In the genomic region with DNA sequence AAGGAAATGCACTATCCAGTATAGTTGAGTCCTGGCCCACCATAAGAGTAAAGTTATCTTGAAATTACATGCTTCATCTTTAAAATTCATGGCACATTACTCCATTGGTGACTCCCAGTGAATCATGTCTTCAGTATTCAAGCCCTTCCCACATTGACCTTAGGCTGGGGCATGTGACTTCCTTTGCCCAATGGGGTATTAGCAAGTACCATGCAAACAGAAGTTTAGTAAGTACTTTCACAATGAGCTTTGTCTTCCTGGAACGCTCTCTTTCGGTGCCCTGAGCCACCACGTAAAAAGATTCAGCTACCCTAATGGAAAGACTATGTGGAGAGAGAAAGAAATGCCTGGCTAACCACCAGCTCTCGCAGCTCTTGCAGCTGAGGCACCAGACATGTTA, we compare ENCODE assay signal across 26 cellular contexts.
DNase-seq lines count a peak whose midpoint lies in the region; ATAC-seq, FAIRE-seq and TF ChIP-seq lines count a peak whose summit lies in the region.
"Had no signal": no experiment of that assay in that cellular context is flagged by ENCODE, and none has a peak within 500 bp of the region (broad histone marks: within the 10 kb centered on the region; RNA-seq: fewer than 3 reads in every experiment).

No MANE protein-coding gene starts in this region.

- TF ChIP-seq POLR2A in A549 (IDR thresholded peaks at IDR 0.05; ENCODE audit: low read length) = no peak

- WGBS in A549 (ENCODE audit: missing lambda C conversion rate) = 3% methylated on average over 4 of the region's 4 CpGs

- POLR2A ChIA-PET in activated CD4-positive, alpha-beta T cell treated with anti-CD3 and anti-CD28 coated beads for 36 hours (lab: Charles Lee) = no interaction called here
- POLR2A ChIA-PET in A549 (lab: Yijun Ruan, JAX) = no interaction called here

- TF ChIP-seq RAD21 in A549 (conservative IDR thresholded peaks at IDR 0.05 in 1 of 2, IDR thresholded peaks at IDR 0.05 in 1 of 2) = no peak

- TF ChIP-seq CTCF in A549 (IDR thresholded peaks at IDR 0.05) (no peak), epithelial cell of esophagus (IDR thresholded peaks at IDR 0.05; ENCODE audit: insufficient read depth, low read depth, low read length, missing control alignments) (no peak)

- peak; percentile 90 for ATAC-seq in activated CD4-positive, alpha-beta T cell treated with anti-CD3 and anti-CD28 coated beads for 36 hours
- no peak for ATAC-seq in A549
- no peak for ATAC-seq in GM19351 (IDR thresholded peaks at IDR 0.05; ENCODE audit: unreplicated experiment)
- no peak for ATAC-seq in HG03378 (IDR thresholded peaks at IDR 0.05; ENCODE audit: unreplicated experiment)
- ATAC-seq: left cardiac atrium, upper lobe of right lung had no signal

- peaks cover 27% of the 10 kb centered on the region for H3K4me1 Mint-ChIP-seq in activated CD4-positive, alpha-beta T cell treated with anti-CD3 and anti-CD28 coated beads for 36 hours

- in situ Hi-C loops in KBM-7 (cut with MboI; ENCODE audit: low pct_unique_long_range_greater_than_20kb, low sequenced_read_pairs) = no loop called here

- H3K4me3 ChIP-seq in A549 (no peak overlapping the region), epithelial cell of esophagus (ENCODE audit: low read length) (no peak overlapping the region)
- H3K4me3 ChIP-seq: skin epidermis, upper lobe of right lung had no signal

- H3K4me1 ChIP-seq in A549 = no peaks in the 10 kb centered on the region
- H3K4me1 ChIP-seq: upper lobe of right lung had no signal

- H3K36me3 Mint-ChIP-seq in activated CD4-positive, alpha-beta T cell treated with anti-CD3 and anti-CD28 coated beads for 36 hours (ENCODE audit: low read depth) = no peaks in the 10 kb centered on the region
- H3K36me3 Mint-ChIP-seq: IgD-negative memory B cell had no signal

- no peak overlapping the region for H3K27ac Mint-ChIP-seq in activated CD4-positive, alpha-beta T cell treated with anti-CD3 and anti-CD28 coated beads for 36 hours
- H3K27ac Mint-ChIP-seq: B cell, IgD-negative memory B cell had no signal

- DNase-seq in activated CD4-positive, alpha-beta T cell treated with anti-CD3 and anti-CD28 coated beads for 36 hours = peak; percentile 60
- DNase-seq in activated CD4-positive, alpha-beta T cell treated with anti-CD3 and anti-CD28 coated beads, Interleukin-2, amount 50 U/mL, for 1 hour = no peak
- peak in 1 of 2 experiments; percentile 5 for DNase-seq in A549 (ENCODE audit: low read depth in 1 of 2, low spot score in 1 of 2)
- peak; percentile 58 for DNase-seq in RKO (ENCODE audit: low spot score)
- peak; percentile 39 for DNase-seq in epithelial cell of esophagus (ENCODE audit: low read depth)
- no peak for DNase-seq in KBM-7
- DNase-seq: 8988T; activated effector memory CD4-positive, alpha-beta T cell treated with Interleukin-2 at 50 U/mL for 16 hours; amygdala; DMS79; head of caudate nucleus; left cardiac atrium; mesenchymal stem cell; NCI-H1436; NCI-H510A; NK-92 treated with Interleukin-12 subunit alpha and Interleukin-12 subunit beta, amount 100 ng/mL, for 24 hours; stimulated activated CD4-positive, alpha-beta T cell treated with anti-CD3 and anti-CD28 coated beads, Interleukin-4, amount 100 ng/mL, for 24 hours; T1000; upper lobe of right lung had no signal

- peaks cover 4% of the 10 kb centered on the region for H3K9me3 Mint-ChIP-seq in activated CD4-positive, alpha-beta T cell treated with anti-CD3 and anti-CD28 coated beads for 36 hours (ENCODE audit: low read depth)
- H3K9me3 Mint-ChIP-seq: IgD-negative memory B cell had no signal

- CTCF ChIA-PET in activated CD4-positive, alpha-beta T cell treated with anti-CD3 and anti-CD28 coated beads for 36 hours (lab: Charles Lee) = interaction anchor here (0.5 to 1.1 kb wide), 4 partner anchors 13 to 347 kb away, joined by 3 to 4 read pairs (median 3); no protein-coding TSS in a partner anchor
- CTCF ChIA-PET in A549 (lab: Yijun Ruan, JAX) = no interaction called here

- TF ChIP-seq EP300 in A549 (IDR thresholded peaks at IDR 0.05) = no peak

- H3K4me2 ChIP-seq in A549 = no peak overlapping the region

- no peaks in the 10 kb centered on the region for H3K27me3 Mint-ChIP-seq in activated CD4-positive, alpha-beta T cell treated with anti-CD3 and anti-CD28 coated beads for 36 hours

- no peak for FAIRE-seq in A549 (lab: Jason Lieb, UNC)
- FAIRE-seq: H1 had no signal

- H3K9me3 ChIP-seq in A549 = no peaks in the 10 kb centered on the region
- H3K9me3 ChIP-seq: neutrophil, upper lobe of right lung had no signal

- no peak overlapping the region for H3K27ac ChIP-seq in A549
- H3K27ac ChIP-seq: neutrophil, skin epidermis, upper lobe of right lung had no signal

- intact Hi-C loops in activated CD4-positive, alpha-beta T cell treated with anti-CD3 and anti-CD28 coated beads for 36 hours (cut with DNase I, micrococcal nuclease) = loop anchor here in 1 of 2 experiments (5.0 kb wide), 1 partner anchor 129 kb away; no protein-coding TSS in a partner anchor

- H3K4me3 Mint-ChIP-seq in activated CD4-positive, alpha-beta T cell treated with anti-CD3 and anti-CD28 coated beads for 36 hours = no peak overlapping the region
- H3K4me3 Mint-ChIP-seq: B cell, IgD-negative memory B cell had no signal

TF ChIP-seq in A549, 52 proteins besides CTCF, POLR2A, EP300 and RAD21:
- TF ChIP-seq, protein P1, sequence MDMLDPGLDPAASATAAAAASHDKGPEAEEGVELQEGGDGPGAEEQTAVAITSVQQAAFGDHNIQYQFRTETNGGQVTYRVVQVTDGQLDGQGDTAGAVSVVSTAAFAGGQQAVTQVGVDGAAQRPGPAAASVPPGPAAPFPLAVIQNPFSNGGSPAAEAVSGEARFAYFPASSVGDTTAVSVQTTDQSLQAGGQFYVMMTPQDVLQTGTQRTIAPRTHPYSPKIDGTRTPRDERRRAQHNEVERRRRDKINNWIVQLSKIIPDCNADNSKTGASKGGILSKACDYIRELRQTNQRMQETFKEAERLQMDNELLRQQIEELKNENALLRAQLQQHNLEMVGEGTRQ (IDR thresholded peaks at IDR 0.05) = 0 out of 2 replicates have a peak, but pooled peaks have one; percentile 23
- TF ChIP-seq, protein P2, sequence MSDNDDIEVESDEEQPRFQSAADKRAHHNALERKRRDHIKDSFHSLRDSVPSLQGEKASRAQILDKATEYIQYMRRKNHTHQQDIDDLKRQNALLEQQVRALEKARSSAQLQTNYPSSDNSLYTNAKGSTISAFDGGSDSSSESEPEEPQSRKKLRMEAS (IDR thresholded peaks at IDR 0.05) = no peak
TF ChIP-seq in A549: peak in this region for 1.

Comparison
In these comparisons a context has a peak if more than half of its experiments do, and no peak if none do; other contexts are left out.
1. DNase-seq: peak in activated CD4-positive, alpha-beta T cell treated with anti-CD3 and anti-CD28 coated beads for 36 hours (single experiment), RKO (single experiment) and epithelial cell of esophagus (single experiment); none in activated CD4-positive, alpha-beta T cell treated with anti-CD3 and anti-CD28 coated beads, Interleukin-2, amount 50 U/mL, for 1 hour (single experiment) and KBM-7 (single experiment).